14 cellular contexts compared by ENCODE assay signal in genomic region chrX:38870386-38870895, GRCh38.
DNase-seq lines count a peak whose midpoint lies in the region; ATAC-seq and TF ChIP-seq lines count a peak whose summit lies in the region.
"Had no signal": no experiment of that assay in that cellular context is flagged by ENCODE, and none has a peak within 500 bp of the region (broad histone marks: within the 10 kb centered on the region; RNA-seq: fewer than 3 reads in every experiment).

No MANE protein-coding gene starts in this region.

- CTCF ChIA-PET in naive thymus-derived CD4-positive, alpha-beta T cell (lab: Charles Lee) = no interaction called here

- peak overlapping the region in 9 of 11 experiments; percentile 10 to 79 (median 67); a peak in 16 of 22 replicates for H3K4me2 ChIP-seq in BLaER1 treated with 17β-estradiol and CSF1 and Interleukin-3, amounts not matched to agents 10 nM and 100 nM
- H3K4me2 ChIP-seq: A549 had no signal

- peak overlapping the region in 9 of 11 experiments; percentile 14 to 91 (median 48); a peak in 13 of 22 replicates for H3K27ac ChIP-seq in BLaER1 treated with 17β-estradiol and CSF1 and Interleukin-3, amounts not matched to agents 10 nM and 100 nM
- H3K27ac ChIP-seq in HUES48 (ENCODE audit: low read depth, low read length) (peak overlapping the region; percentile 92), endodermal cell (ENCODE audit: low read depth, low read length) (no peak overlapping the region)
- H3K27ac ChIP-seq in naive thymus-derived CD4-positive, alpha-beta T cell (ENCODE audit: low read depth, low read length) = no peak overlapping the region
- H3K27ac ChIP-seq: A549 had no signal

- no peak overlapping the region for H3K4me3 ChIP-seq in BLaER1 treated with 17β-estradiol and CSF1 and Interleukin-3, amounts not matched to agents 10 nM and 100 nM
- H3K4me3 ChIP-seq in HUES48 (ENCODE audit: low read depth, low read length) = peak overlapping the region; percentile 46
- H3K4me3 ChIP-seq in endodermal cell (ENCODE audit: low read length) = no peak overlapping the region
- no peak overlapping the region for H3K4me3 ChIP-seq in naive thymus-derived CD4-positive, alpha-beta T cell (ENCODE audit: low read length)
- no peak overlapping the region for H3K4me3 ChIP-seq in HAP-1
- H3K4me3 ChIP-seq: A549 had no signal

- H3K27me3 Mint-ChIP-seq in endodermal cell (ENCODE audit: insufficient read depth) = no peaks in the 10 kb centered on the region
- H3K27me3 Mint-ChIP-seq in naive thymus-derived CD4-positive, alpha-beta T cell = no peaks in the 10 kb centered on the region
- H3K27me3 Mint-ChIP-seq in activated T-cell treated with anti-CD3 and anti-CD28 coated beads, Interleukin-2, amount 50 U/mL, for 24 hours = peaks cover 28% of the 10 kb centered on the region
- H3K27me3 Mint-ChIP-seq: activated CD4-positive, alpha-beta T cell treated with anti-CD3 and anti-CD28 coated beads, Interleukin-2, amount 10 ng/mL, durations not matched to agents 7 days and 5 days had no signal

- POLR2A ChIA-PET in naive thymus-derived CD4-positive, alpha-beta T cell (lab: Charles Lee) = no interaction called here

- peaks cover 0 to 7% (median 0%) of the 10 kb centered on the region in 11 experiments; a peak in 3 of 22 replicates for H3K9me3 ChIP-seq in BLaER1 treated with 17β-estradiol and CSF1 and Interleukin-3, amounts not matched to agents 10 nM and 100 nM (replicated peaks in 1 of 11)
- no peaks in the 10 kb centered on the region for H3K9me3 ChIP-seq in HUES48 (ENCODE audit: control insufficient read depth, insufficient read depth, low read length)
- H3K9me3 ChIP-seq in endodermal cell (ENCODE audit: control insufficient read depth, low read length) = no peaks in the 10 kb centered on the region
- no peaks in the 10 kb centered on the region for H3K9me3 ChIP-seq in naive thymus-derived CD4-positive, alpha-beta T cell (ENCODE audit: control insufficient read depth in 2 of 3, low read length in 3 of 3)
- no peaks in the 10 kb centered on the region for H3K9me3 ChIP-seq in HAP-1
- H3K9me3 ChIP-seq: A549 had no signal

- H3K4me1 ChIP-seq in BLaER1 treated with 17β-estradiol and CSF1 and Interleukin-3, amounts not matched to agents 10 nM and 100 nM = peaks cover 0 to 42% (median 30%) of the 10 kb centered on the region in 10 experiments; a peak in 17 of 20 replicates
- H3K4me1 ChIP-seq in HUES48 (ENCODE audit: control insufficient read depth, insufficient read depth, low read length) = peaks cover 45% of the 10 kb centered on the region
- H3K4me1 ChIP-seq in endodermal cell (ENCODE audit: control insufficient read depth, insufficient read depth, low read length) = peaks cover 4% of the 10 kb centered on the region
- H3K4me1 ChIP-seq in naive thymus-derived CD4-positive, alpha-beta T cell (ENCODE audit: control insufficient read depth in 2 of 2, insufficient read depth in 2 of 2, low read length in 2 of 2) = no peaks in the 10 kb centered on the region
- H3K4me1 ChIP-seq in HAP-1 = peaks cover 15% of the 10 kb centered on the region
- H3K4me1 ChIP-seq: A549 had no signal

- 44% methylated on average over 6 of the region's 6 CpGs; no CpG with 5 or more reads in 1 of the 2 experiments for WGBS in endodermal cell (ENCODE audit: insufficient coverage in 1 of 2, insufficient read length in 1 of 2), 2 experiments

- no peaks in the 10 kb centered on the region for H4K20me1 ChIP-seq in BLaER1 treated with 17β-estradiol and CSF1 and Interleukin-3, amounts not matched to agents 10 nM and 100 nM

- ATAC-seq in naive thymus-derived CD4-positive, alpha-beta T cell = peak; percentile 41
- ATAC-seq in GM19328 (IDR thresholded peaks at IDR 0.05; ENCODE audit: unreplicated experiment) = no peak
- ATAC-seq: A549; activated T-cell treated with anti-CD3 and anti-CD28 coated beads, Interleukin-2, amount 50 U/mL, for 4 hours; Right ventricle myocardium inferior had no signal

- no peaks in the 10 kb centered on the region for H3K36me3 ChIP-seq in BLaER1 treated with 17β-estradiol and CSF1 and Interleukin-3, amounts not matched to agents 10 nM and 100 nM
- H3K36me3 ChIP-seq in HUES48 (ENCODE audit: control insufficient read depth, insufficient read depth, low read length) (no peaks in the 10 kb centered on the region), endodermal cell (ENCODE audit: control insufficient read depth, insufficient read depth, low read length) (no peaks in the 10 kb centered on the region), HAP-1 (replicated peaks) (no peaks in the 10 kb centered on the region)
- H3K36me3 ChIP-seq in naive thymus-derived CD4-positive, alpha-beta T cell (ENCODE audit: control insufficient read depth in 2 of 3, insufficient read depth in 3 of 3, low read length in 3 of 3) = no peaks in the 10 kb centered on the region

- intact Hi-C loops in naive thymus-derived CD4-positive, alpha-beta T cell (cut with micrococcal nuclease) = no loop called here

- no peaks in the 10 kb centered on the region for H3K36me3 Mint-ChIP-seq in endodermal cell (ENCODE audit: low read depth)
- no peaks in the 10 kb centered on the region for H3K36me3 Mint-ChIP-seq in naive thymus-derived CD4-positive, alpha-beta T cell
- no peaks in the 10 kb centered on the region for H3K36me3 Mint-ChIP-seq in activated T-cell treated with anti-CD3 and anti-CD28 coated beads, Interleukin-2, amount 50 U/mL, for 24 hours (ENCODE audit: low read depth)

- H3K9me3 Mint-ChIP-seq in endodermal cell = peaks cover 17% of the 10 kb centered on the region
- H3K9me3 Mint-ChIP-seq in naive thymus-derived CD4-positive, alpha-beta T cell = no peaks in the 10 kb centered on the region
- H3K9me3 Mint-ChIP-seq in activated T-cell treated with anti-CD3 and anti-CD28 coated beads, Interleukin-2, amount 50 U/mL, for 24 hours = no peaks in the 10 kb centered on the region
- H3K9me3 Mint-ChIP-seq: activated CD4-positive, alpha-beta T cell treated with anti-CD3 and anti-CD28 coated beads, Interleukin-2, amount 10 ng/mL, durations not matched to agents 7 days and 5 days; activated T-cell treated with anti-CD3 and anti-CD28 coated beads, Interleukin-2, amount 50 U/mL, for 4 hours had no signal

- H3K4me1 Mint-ChIP-seq in endodermal cell = peaks cover 27% of the 10 kb centered on the region
- no peaks in the 10 kb centered on the region for H3K4me1 Mint-ChIP-seq in naive thymus-derived CD4-positive, alpha-beta T cell
- H3K4me1 Mint-ChIP-seq in activated T-cell treated with anti-CD3 and anti-CD28 coated beads, Interleukin-2, amount 50 U/mL, for 24 hours (ENCODE audit: low read depth) = no peaks in the 10 kb centered on the region
- H3K4me1 Mint-ChIP-seq: activated CD4-positive, alpha-beta T cell treated with anti-CD3 and anti-CD28 coated beads, Interleukin-2, amount 10 ng/mL, durations not matched to agents 7 days and 5 days had no signal

- no peak for TF ChIP-seq CTCF in endodermal cell (conservative IDR thresholded peaks at IDR 0.05)

- DNase-seq in endodermal cell = peak; percentile 64
- DNase-seq in naive thymus-derived CD4-positive, alpha-beta T cell = no peak
- DNase-seq in activated T-cell treated with anti-CD3 and anti-CD28 coated beads, Interleukin-2, amount 50 U/mL, for 24 hours = no peak
- DNase-seq in activated CD8-positive, alpha-beta memory T cell treated with anti-CD3 and anti-CD28 coated beads, Interleukin-2, amount 50 U/mL, for 48 hours = no peak
- DNase-seq in HAP-1 (ENCODE audit: low spot score in 2 of 2) = no peak
- DNase-seq: activated CD4-positive, alpha-beta T cell treated with anti-CD3 and anti-CD28 coated beads, Interleukin-2, amount 10 ng/mL, durations not matched to agents 7 days and 5 days; activated T-cell treated with anti-CD3 and anti-CD28 coated beads, Interleukin-2, amount 50 U/mL, for 4 hours; NCI-H1092 treated with DMSO at 0.1 percent for 48 hours; stimulated activated CD4-positive, alpha-beta T cell treated with anti-CD3 and anti-CD28 coated beads, Interleukin-15, amount 100 ng/mL, for 24 hours had no signal

- peak overlapping the region; percentile 7 for H3K4me3 Mint-ChIP-seq in endodermal cell
- no peak overlapping the region for H3K4me3 Mint-ChIP-seq in naive thymus-derived CD4-positive, alpha-beta T cell
- H3K4me3 Mint-ChIP-seq in activated T-cell treated with anti-CD3 and anti-CD28 coated beads, Interleukin-2, amount 50 U/mL, for 24 hours = no peak overlapping the region
- H3K4me3 Mint-ChIP-seq: activated CD4-positive, alpha-beta T cell treated with anti-CD3 and anti-CD28 coated beads, Interleukin-2, amount 10 ng/mL, durations not matched to agents 7 days and 5 days; activated T-cell treated with anti-CD3 and anti-CD28 coated beads, Interleukin-2, amount 50 U/mL, for 4 hours had no signal

- in situ Hi-C loops in HAP-1 (cut with MboI; ENCODE audit: low sequenced_read_pairs) = no loop called here

- peak overlapping the region in 1 of 11 experiments; percentile 69; a peak in 1 of 22 replicates for H3K9ac ChIP-seq in BLaER1 treated with 17β-estradiol and CSF1 and Interleukin-3, amounts not matched to agents 10 nM and 100 nM
- H3K9ac ChIP-seq in HUES48 (ENCODE audit: low read depth, low read length) (peak overlapping the region; percentile 65), endodermal cell (ENCODE audit: extremely low read depth, low read length, poor library complexity, severe bottlenecking) (peak overlapping the region; percentile 2)

- H3K27me3 ChIP-seq in BLaER1 treated with 17β-estradiol and CSF1 and Interleukin-3, amounts not matched to agents 10 nM and 100 nM = no peaks in the 10 kb centered on the region
- H3K27me3 ChIP-seq in HUES48 (ENCODE audit: control insufficient read depth, insufficient read depth, low read length) (no peaks in the 10 kb centered on the region), endodermal cell (ENCODE audit: control insufficient read depth, insufficient read depth, low read length, poor library complexity, severe bottlenecking) (no peaks in the 10 kb centered on the region), HAP-1 (ENCODE audit: low read depth) (no peaks in the 10 kb centered on the region)
- H3K27me3 ChIP-seq in naive thymus-derived CD4-positive, alpha-beta T cell (ENCODE audit: control insufficient read depth in 2 of 2, insufficient read depth in 2 of 2, low read length in 2 of 2) = no peaks in the 10 kb centered on the region

- H3K27ac Mint-ChIP-seq in endodermal cell = peak overlapping the region; percentile 83
- no peak overlapping the region for H3K27ac Mint-ChIP-seq in naive thymus-derived CD4-positive, alpha-beta T cell
- H3K27ac Mint-ChIP-seq in activated T-cell treated with anti-CD3 and anti-CD28 coated beads, Interleukin-2, amount 50 U/mL, for 24 hours = no peak overlapping the region
- H3K27ac Mint-ChIP-seq: activated CD4-positive, alpha-beta T cell treated with anti-CD3 and anti-CD28 coated beads, Interleukin-2, amount 10 ng/mL, durations not matched to agents 7 days and 5 days had no signal

Comparison
In these comparisons a context has a peak if more than half of its experiments do, and no peak if none do; other contexts are left out.
1. H3K27ac ChIP-seq: peak in BLaER1 treated with 17β-estradiol and CSF1 and Interleukin-3, amounts not matched to agents 10 nM and 100 nM (9 of 11) and HUES48 (single experiment); none in endodermal cell (single experiment) and naive thymus-derived CD4-positive, alpha-beta T cell (single experiment).